ENCODE assay signal across 12 cellular contexts in the genomic region with DNA sequence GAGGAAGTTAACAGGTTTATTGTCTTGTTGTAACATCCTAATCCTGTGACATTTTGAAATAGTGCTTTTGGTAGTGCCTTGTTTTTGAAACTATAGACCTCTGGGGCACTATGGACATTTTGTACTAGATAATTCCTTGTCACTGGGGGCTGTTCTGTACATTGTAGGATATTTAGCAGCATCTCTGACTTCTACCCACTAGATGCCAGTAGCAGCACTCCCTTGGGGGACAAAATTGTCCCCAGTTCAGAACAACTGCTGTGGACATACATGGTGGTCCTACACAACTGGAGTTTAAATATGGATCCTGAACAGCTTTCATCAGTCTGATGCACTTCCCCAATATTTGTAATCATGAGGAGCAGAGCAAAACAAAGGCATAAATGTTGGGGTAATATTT.
DNase-seq lines count a peak whose midpoint lies in the region; ATAC-seq, FAIRE-seq and TF ChIP-seq lines count a peak whose summit lies in the region.
"Had no signal": no experiment of that assay in that cellular context is flagged by ENCODE, and none has a peak within 500 bp of the region (broad histone marks: within the 10 kb centered on the region; RNA-seq: fewer than 3 reads in every experiment).

No MANE protein-coding gene starts in this region.

- peaks cover 3% of the 10 kb centered on the region for H3K4me1 ChIP-seq in mesenchymal stem cell (ENCODE audit: control insufficient read depth, insufficient read depth, low read depth, low read length)
- H3K4me1 ChIP-seq in colonic mucosa: no peaks in the 10 kb centered on the region

- no peak overlapping the region for H3K4ac ChIP-seq in mesenchymal stem cell (ENCODE audit: low read depth in 1 of 2, low read length in 2 of 2)

- no peak overlapping the region for H2BK120ac ChIP-seq in mesenchymal stem cell (ENCODE audit: low read depth, low read length)

- no peak overlapping the region for H4K91ac ChIP-seq in mesenchymal stem cell (ENCODE audit: low read length)

- H2BK5ac ChIP-seq in mesenchymal stem cell (ENCODE audit: low read depth, low read length, poor library complexity, severe bottlenecking): no peak overlapping the region

- H3K27me3 ChIP-seq in bronchial epithelial cell (ENCODE audit: control insufficient read depth, insufficient read depth, low read length) (no peaks in the 10 kb centered on the region), mesenchymal stem cell (ENCODE audit: control insufficient read depth in 1 of 2, insufficient read depth in 1 of 2, low read length in 2 of 2) (no peaks in the 10 kb centered on the region), colonic mucosa (no peaks in the 10 kb centered on the region)

- no peak overlapping the region for H3K9ac ChIP-seq in mesenchymal stem cell (ENCODE audit: low read length)
- no peak overlapping the region for H3K9ac ChIP-seq in colonic mucosa (ENCODE audit: low read depth in 2 of 2, low read length in 2 of 2)

- TF ChIP-seq CTCF in NB4 (IDR thresholded peaks at IDR 0.05; ENCODE audit: low read depth, low read length) (no peak), bronchial epithelial cell (IDR thresholded peaks at IDR 0.05; ENCODE audit: insufficient read depth, low read length, severe bottlenecking) (no peak), colonic mucosa (IDR thresholded peaks at IDR 0.05) (no peak)

- H3K4me3 ChIP-seq in NB4 (ENCODE audit: low read depth, low read length) (no peak overlapping the region), bronchial epithelial cell (ENCODE audit: low read depth, low read length) (no peak overlapping the region), mesenchymal stem cell (ENCODE audit: insufficient read depth in 1 of 2, low read depth in 1 of 2, low read length in 2 of 2) (no peak overlapping the region), colonic mucosa (no peak overlapping the region)

- no peak overlapping the region for H2BK15ac ChIP-seq in mesenchymal stem cell (ENCODE audit: low read depth, poor library complexity, severe bottlenecking)

- H3K18ac ChIP-seq in mesenchymal stem cell (ENCODE audit: low read depth in 1 of 2, low read length in 2 of 2): peak overlapping the region in 1 of 2 experiments; percentile 33

- H3K14ac ChIP-seq in mesenchymal stem cell (ENCODE audit: low read length in 2 of 2): no peak overlapping the region

- TF ChIP-seq POLR2A in NB4 (IDR thresholded peaks at IDR 0.05; ENCODE audit: extremely low read depth, insufficient read length): no peak

- no peak overlapping the region for H2BK12ac ChIP-seq in mesenchymal stem cell (ENCODE audit: low read length in 2 of 2)

- no peak overlapping the region for H3K23ac ChIP-seq in mesenchymal stem cell (ENCODE audit: low read length in 2 of 2)

- no peak overlapping the region for H3K27ac ChIP-seq in mesenchymal stem cell (ENCODE audit: low read length, poor library complexity, severe bottlenecking)
- no peak overlapping the region for H3K27ac ChIP-seq in colonic mucosa

- ATAC-seq in GM21447 (IDR thresholded peaks at IDR 0.05; ENCODE audit: unreplicated experiment): no peak

- intact Hi-C loops in colonic mucosa (cut with DNase I): no loop called here

- no peaks in the 10 kb centered on the region for H3K9me3 ChIP-seq in mesenchymal stem cell (ENCODE audit: control insufficient read depth, low read length)
- no peaks in the 10 kb centered on the region for H3K9me3 ChIP-seq in colonic mucosa

- peak; percentile 47 for DNase-seq in ELR (ENCODE audit: low read depth)
- DNase-seq in NB4 (ENCODE audit: low read depth): peak; percentile 7
- no peak for DNase-seq in bronchial epithelial cell (ENCODE audit: low read depth)
- peak; percentile 58 for DNase-seq in mesenchymal stem cell
- DNase-seq in foreskin melanocyte: no peak
- no peak for DNase-seq in colonic mucosa
- DNase-seq in AG20443 (ENCODE audit: low spot score): no peak
- DNase-seq: activated CD4-positive, CD25-positive, alpha-beta regulatory T cell; activated naive CD8-positive, alpha-beta T cell treated with anti-CD3 and anti-CD28 coated beads, Interleukin-2, amount 10 ng/mL, durations not matched to agents 7 days and 5 days; NK-92 treated with Interleukin-12 subunit alpha and Interleukin-12 subunit beta, amount 100 ng/mL, for 24 hours had no signal

- no peak overlapping the region for H2AK5ac ChIP-seq in mesenchymal stem cell (ENCODE audit: low read length, severe bottlenecking)

- no peak overlapping the region for H4K8ac ChIP-seq in mesenchymal stem cell (ENCODE audit: low read length)

- H3K79me1 ChIP-seq in mesenchymal stem cell (replicated peaks; ENCODE audit: low read length, poor library complexity, severe bottlenecking): peaks cover 10% of the 10 kb centered on the region

- FAIRE-seq in bronchial epithelial cell (lab: Jason Lieb, UNC): peak; percentile 47
- FAIRE-seq: urothelium cell line had no signal

- H3K36me3 ChIP-seq in bronchial epithelial cell (ENCODE audit: control insufficient read depth, insufficient read depth, low read length) (no peaks in the 10 kb centered on the region), mesenchymal stem cell (ENCODE audit: control insufficient read depth in 1 of 2, insufficient read depth in 2 of 2, low read depth in 1 of 2, low read length in 2 of 2) (no peaks in the 10 kb centered on the region), colonic mucosa (no peaks in the 10 kb centered on the region)

- no peak overlapping the region for H3K4me2 ChIP-seq in mesenchymal stem cell (ENCODE audit: low read length, poor library complexity, severe bottlenecking)

- no peak overlapping the region for H2AFZ ChIP-seq in mesenchymal stem cell (ENCODE audit: low read depth, low read length)

Comparison
In these comparisons a context has a peak if more than half of its experiments do, and no peak if none do; other contexts are left out.
1. DNase-seq: peak in ELR (single experiment), NB4 (single experiment) and mesenchymal stem cell (single experiment); none in bronchial epithelial cell (single experiment), foreskin melanocyte (single experiment), colonic mucosa (single experiment) and AG20443 (single experiment).